8 cellular contexts compared by ENCODE assay signal in genomic region chr15:44711356-44712107, GRCh38. TPM values are rescaled to one million over a fixed set of nuclear protein-coding genes. Genes with fewer than 3 reads are reported as not detected.
DNase-seq lines count a peak whose midpoint lies in the region; ATAC-seq and TF ChIP-seq lines count a peak whose summit lies in the region.

Gene B2M (plus strand): TSS chr15:44711517. CDS start chr15:44711547, 30 bp downstream.

- peak; percentile 96 for DNase-seq in DMS53 (lab: John Stamatoyannopoulos, UW)
- DNase-seq in KG1 (lab: John Stamatoyannopoulos, UW), result peak; percentile 95
- peak; percentile 94 for DNase-seq in Panc1 (ENCODE audit: low read depth, low spot score)
- peak; percentile 97 for DNase-seq in activated T-cell treated with anti-CD3 and anti-CD28 coated beads, Interleukin-2, amount 50 U/mL, for 4 hours
- DNase-seq in stimulated activated CD8-positive, alpha-beta memory T cell treated with anti-CD3 and anti-CD28 coated beads, Interleukin-7, amount 100 ng/mL, for 4 hours (ENCODE audit: low read depth in 2 of 2), result peak; percentile 88 to 96

- no peaks in the 10 kb centered on the region for H3K9me3 Mint-ChIP-seq in activated T-cell treated with anti-CD3 and anti-CD28 coated beads, Interleukin-2, amount 50 U/mL, for 4 hours

- peaks cover 23% of the 10 kb centered on the region for H3K4me1 ChIP-seq in Panc1 (ENCODE audit: control insufficient read depth, insufficient read depth, low read length)
- peaks cover 6 to 15% of the 10 kb centered on the region in 2 donors for H3K4me1 ChIP-seq in muscle layer of duodenum (ENCODE audit: control insufficient read depth in 1 of 2, insufficient read depth in 2 of 2, low read length in 2 of 2)

- H3K9me3 ChIP-seq in Panc1 (ENCODE audit: control insufficient read depth, insufficient read depth, low read depth, low read length), result no peaks in the 10 kb centered on the region
- no peaks in the 10 kb centered on the region for H3K9me3 ChIP-seq in muscle layer of duodenum (ENCODE audit: control insufficient read depth in 1 of 2, low read length in 2 of 2)

- in situ Hi-C loops in Panc1 (cut with HindIII; ENCODE audit: low pct_unique_long_range_greater_than_20kb, low sequenced_read_pairs), result no loop called here

- H3K27me3 ChIP-seq in Panc1 (ENCODE audit: control insufficient read depth, insufficient read depth, low read length), result no peaks in the 10 kb centered on the region
- no peaks in the 10 kb centered on the region for H3K27me3 ChIP-seq in muscle layer of duodenum (ENCODE audit: low read depth, low read length)

- intact Hi-C loops in Panc1 (cut with micrococcal nuclease; ENCODE audit: unreplicated experiment), result no loop called here

- ATAC-seq in GM21723 (IDR thresholded peaks at IDR 0.05; ENCODE audit: unreplicated experiment) (peak; percentile 74), Panc1 (peak; percentile 96), esophagus mucosa (peak; percentile 97)
- peak; percentile 79 to 81 for ATAC-seq in activated T-cell treated with anti-CD3 and anti-CD28 coated beads, Interleukin-2, amount 50 U/mL, for 4 hours

- peak within 1 kb of the TSS; percentile 94 for H3K27ac ChIP-seq in Panc1 (ENCODE audit: low read length)
- H3K27ac ChIP-seq in muscle layer of duodenum (ENCODE audit: low read length), result peak within 1 kb of the TSS; percentile 99

- H3K36me3 Mint-ChIP-seq in activated T-cell treated with anti-CD3 and anti-CD28 coated beads, Interleukin-2, amount 50 U/mL, for 4 hours (ENCODE audit: insufficient read depth), result peaks cover 47% of the 10 kb centered on the region

- POLR2A ChIA-PET in Panc1 (lab: Charles Lee), result interaction anchor here (0.6 to 3.8 kb wide), 2 partner anchors 17 to 26 kb away, joined by 6 to 28 read pairs; no protein-coding TSS in a partner anchor

- CTCF ChIA-PET in Panc1 (lab: Charles Lee), result interaction anchor here (0.6 to 2.8 kb wide), 8 partner anchors 17 to 167 kb away, joined by 3 to 44 read pairs (median 5); partner anchors contain the start of genes SPG11 and TRIM69

- BruUV-seq in Panc1 (replicated peaks; lab: Mats Ljungman, UMichigan), result no TSS peak

- peak within 1 kb of the TSS; percentile 99 for H3K4me3 Mint-ChIP-seq in activated T-cell treated with anti-CD3 and anti-CD28 coated beads, Interleukin-2, amount 50 U/mL, for 4 hours

- TF ChIP-seq CTCF in Panc1 (IDR thresholded peaks at IDR 0.05), result no peak

- H3K4me3 ChIP-seq in Panc1 (ENCODE audit: low read depth in 2 of 2, low read length in 2 of 2), result peak within 1 kb of the TSS; percentile 76 to 99
- H3K4me3 ChIP-seq in muscle layer of duodenum (ENCODE audit: low read depth in 1 of 2, low read length in 2 of 2), result peak within 1 kb of the TSS; percentile 85 to 86

- peaks cover 42% of the 10 kb centered on the region for H3K4me1 Mint-ChIP-seq in activated T-cell treated with anti-CD3 and anti-CD28 coated beads, Interleukin-2, amount 50 U/mL, for 4 hours (ENCODE audit: low read depth)

- H3K27me3 Mint-ChIP-seq in activated T-cell treated with anti-CD3 and anti-CD28 coated beads, Interleukin-2, amount 50 U/mL, for 4 hours (ENCODE audit: low read depth), result no peaks in the 10 kb centered on the region

- peaks cover 16% of the 10 kb centered on the region for H3K36me3 ChIP-seq in Panc1 (ENCODE audit: control insufficient read depth, insufficient read depth, low read length)
- peaks cover 13 to 19% of the 10 kb centered on the region in 2 donors for H3K36me3 ChIP-seq in muscle layer of duodenum (ENCODE audit: control insufficient read depth in 1 of 2, insufficient read depth in 2 of 2, low read length in 2 of 2)

RNA-seq across cellular contexts. Expression of gene B2M, which starts in this region (rescaled TPM):
- total RNA-seq in Panc1 (2021; ENCODE audit: unreplicated experiment) (914 TPM), esophagus mucosa (469 TPM)
- polyA plus RNA-seq in Panc1 (2012; ENCODE audit: insufficient read length), result 836 TPM
- 1,000 to 10,000 TPM; 3,850 to 4,350 (median 4,124) TPM for total RNA-seq in activated T-cell treated with anti-CD3 and anti-CD28 coated beads, Interleukin-2, amount 50 U/mL, for 4 hours

Comparison
In these comparisons a context has a peak if more than half of its experiments do, and no peak if none do; other contexts are left out.
1. Peak in every context shown above with its lines: DNase-seq, ATAC-seq, H3K4me3 ChIP-seq and H3K27ac ChIP-seq.